Comparison of ENCODE assay signal across 1 cellular context in genomic region chr18:21363411-21363810, GRCh38.
TF ChIP-seq lines count a peak whose summit lies in the region.

No MANE protein-coding gene starts in this region.

TF ChIP-seq in H1, 55 proteins besides CTCF, POLR2A, EP300 and RAD21:
- TF ChIP-seq KDM4A (IDR thresholded peaks at IDR 0.05; ENCODE audit: low read depth, low read length, severe bottlenecking): no peak
- no peak for TF ChIP-seq BACH1 (IDR thresholded peaks at IDR 0.05; ENCODE audit: low read length)
- TF ChIP-seq HDAC2 (IDR thresholded peaks at IDR 0.05; ENCODE audit: borderline replicate concordance in 1 of 2, low read depth in 2 of 2, low read length in 2 of 2): no peak
- no peak for TF ChIP-seq CHD2 (IDR thresholded peaks at IDR 0.05; ENCODE audit: low read length)
- TF ChIP-seq RBBP5 (IDR thresholded peaks at IDR 0.05; ENCODE audit: borderline replicate concordance, low read depth, low read length): no peak
TF ChIP-seq in H1: peak in this region for 0.
